Comparison of ENCODE assay signal across 1 cellular context in the genomic region with DNA sequence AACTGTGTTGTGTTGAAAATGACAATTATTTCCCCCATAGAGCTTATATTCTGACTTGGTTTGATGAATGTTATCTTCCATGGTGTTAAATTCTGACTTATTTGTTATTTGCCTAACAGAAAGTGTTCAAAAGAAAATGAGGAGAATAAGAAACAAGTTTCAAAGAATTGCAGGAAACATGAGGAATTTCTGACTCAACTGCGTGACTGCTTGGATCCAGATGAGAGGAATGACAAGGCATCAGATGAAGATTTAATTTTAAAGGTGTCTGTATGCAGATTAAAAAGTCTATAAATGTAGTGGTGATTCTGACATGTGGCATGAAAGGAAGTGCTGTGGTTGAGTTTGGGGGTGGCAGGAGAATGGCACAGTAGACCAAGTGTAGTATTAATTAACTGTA.
TF ChIP-seq lines count a peak whose summit lies in the region.

No MANE protein-coding gene starts in this region.

TF ChIP-seq in HepG2, 621 proteins besides CTCF, POLR2A, EP300 and RAD21:
- TF ChIP-seq ZNF17 (CRISPR knock-in tag; IDR thresholded peaks at IDR 0.05): no peak
- TF ChIP-seq, protein P1, sequence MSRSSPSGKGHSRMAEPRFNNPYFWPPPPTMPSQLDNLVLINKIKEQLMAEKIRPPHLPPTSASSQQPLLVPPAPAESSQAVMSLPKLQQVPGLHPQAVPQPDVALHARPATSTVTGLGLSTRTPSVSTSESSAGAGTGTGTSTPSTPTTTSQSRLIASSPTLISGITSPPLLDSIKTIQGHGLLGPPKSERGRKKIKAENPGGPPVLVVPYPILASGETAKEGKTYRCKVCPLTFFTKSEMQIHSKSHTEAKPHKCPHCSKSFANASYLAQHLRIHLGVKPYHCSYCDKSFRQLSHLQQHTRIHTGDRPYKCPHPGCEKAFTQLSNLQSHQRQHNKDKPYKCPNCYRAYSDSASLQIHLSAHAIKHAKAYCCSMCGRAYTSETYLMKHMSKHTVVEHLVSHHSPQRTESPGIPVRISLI (CRISPR knock-in tag; IDR thresholded peaks at IDR 0.05; ENCODE audit: borderline replicate concordance): no peak
